In genomic region chr3:49902511-49903345, GRCh38 we compare ENCODE assay signal across 14 cellular contexts. TPM values are rescaled to one million over a fixed set of nuclear protein-coding genes. Genes with fewer than 3 reads are reported as not detected.
A peak's percentile ranks its signal among the peaks of the same experiment; 100 is the strongest.
DNase-seq lines count a peak whose midpoint lies in the region; ATAC-seq and FAIRE-seq lines count a peak whose summit lies in the region.
"Had no signal": no experiment of that assay in that cellular context is flagged by ENCODE, and none has a peak within 500 bp of the region (broad histone marks: within the 10 kb centered on the region; RNA-seq: fewer than 3 reads in every experiment).

No MANE protein-coding gene starts in this region.

- intact Hi-C loops in posterior vena cava (cut with DNase I): loop anchor here in 1 of 2 donors (10.0 kb wide), 1 partner anchor 198 kb away; no protein-coding TSS in a partner anchor

- peak overlapping the region in 1 of 2 donors; percentile 80 for H3K4me3 ChIP-seq in small intestine (ENCODE audit: low read depth in 1 of 2, low read length in 2 of 2)

- peaks cover 4 to 6% of the 10 kb centered on the region in 2 donors for H3K4me1 ChIP-seq in small intestine (ENCODE audit: control insufficient read depth in 2 of 2, insufficient read depth in 1 of 2, low read depth in 1 of 2, low read length in 1 of 2)

- H3K27ac ChIP-seq in epithelial cell of prostate: peak overlapping the region; percentile 99
- H3K27ac ChIP-seq in small intestine (ENCODE audit: low read depth in 1 of 2, low read length in 1 of 2): peak overlapping the region; percentile 97 to 98
- H3K27ac ChIP-seq: thoracic aorta had no signal

- peak; percentile 22 for DNase-seq in DMS79 treated with DMSO at 0.1 percent for 48 hours (lab: John Stamatoyannopoulos, UW)
- no peak for DNase-seq in DMS79 (lab: John Stamatoyannopoulos, UW)
- no peak for DNase-seq in epithelial cell of prostate (ENCODE audit: low read depth, low spot score)
- no peak for DNase-seq in small intestine
- no peak for DNase-seq in posterior vena cava (ENCODE audit: low spot score)
- DNase-seq: activated naive CD8-positive, alpha-beta T cell treated with anti-CD3 and anti-CD28 coated beads for 36 hours; EL; Karpas-422 had no signal

- no peak for FAIRE-seq in small intestine (lab: Jason Lieb, UNC)
- FAIRE-seq: pancreas had no signal

- no peaks in the 10 kb centered on the region for H3K9me3 ChIP-seq in small intestine (ENCODE audit: control insufficient read depth, low read depth)
- H3K9me3 ChIP-seq: pancreas, thoracic aorta had no signal

- no peaks in the 10 kb centered on the region for H3K27me3 ChIP-seq in small intestine (ENCODE audit: control insufficient read depth in 2 of 2, insufficient read depth in 2 of 2, low read length in 2 of 2)
- H3K27me3 ChIP-seq: pancreas had no signal

- 57 to 92% (median 70%) methylated on average over 44 of the region's 44 CpGs for WGBS in small intestine, 3 donors

- ATAC-seq in HG02642 (IDR thresholded peaks at IDR 0.05; ENCODE audit: poor library complexity, unreplicated experiment): no peak

- H3K36me3 ChIP-seq in small intestine (ENCODE audit: control insufficient read depth in 2 of 2, insufficient read depth in 2 of 2, low read length in 2 of 2): peaks cover 0 to 4% of the 10 kb centered on the region in 2 donors
- H3K36me3 ChIP-seq: pancreas, thoracic aorta had no signal

RNA-seq across cellular contexts. Expression of gene MST1R, which starts 0.9 kb away (rescaled TPM):
- polyA plus RNA-seq in small intestine: 100 to 1,000 TPM in 2 of 3 donors, 10 to 100 TPM in 1; 50.3 to 145 (median 119) TPM
- total RNA-seq in posterior vena cava: 1 to 10 TPM; 1.2 to 1.4 TPM
- total RNA-seq: SK-MEL-5 had no signal

RNA-seq across cellular contexts. Expression of gene MON1A, which starts 26.9 kb away (rescaled TPM):
- 10 to 100 TPM; 28.6 to 48.1 (median 31.2) TPM for polyA plus RNA-seq in small intestine
- 1 to 10 TPM; 7.6 to 9.3 TPM for total RNA-seq in posterior vena cava

RNA-seq across cellular contexts. Expression of gene CAMKV, which starts 33.0 kb away (rescaled TPM):
- under 1 TPM in 2 of 3 donors, not detected in 1; 0.15 to 0.81 TPM for polyA plus RNA-seq in small intestine
- total RNA-seq in posterior vena cava: not detected
- total RNA-seq: A172; activated CD4-positive, alpha-beta T cell treated with anti-CD3 and anti-CD28 coated beads, Interleukin-2, amount 10 ng/mL, durations not matched to agents 7 days and 5 days; thoracic aorta had no signal

RNA-seq across cellular contexts. Expression of gene RBM6, which starts 37.2 kb away (rescaled TPM):
- 100 to 1,000 TPM in 2 of 3 donors, 10 to 100 TPM in 1; 61.0 to 409 (median 207) TPM for polyA plus RNA-seq in small intestine
- total RNA-seq in posterior vena cava: 10 to 100 TPM; 53.4 to 62.6 TPM

RNA-seq across cellular contexts. Expression of gene TRAIP, which starts 46.4 kb away (rescaled TPM):
- 1 to 10 TPM; 1.4 to 8.1 (median 3.4) TPM for polyA plus RNA-seq in small intestine
- total RNA-seq in posterior vena cava: 1 to 10 TPM; 1.5 to 2.2 TPM
